2 cellular contexts compared by ENCODE assay signal in genomic region chr3:17742092-17742836, GRCh38.
TF ChIP-seq lines count a peak whose summit lies in the region.

A gene with protein sequence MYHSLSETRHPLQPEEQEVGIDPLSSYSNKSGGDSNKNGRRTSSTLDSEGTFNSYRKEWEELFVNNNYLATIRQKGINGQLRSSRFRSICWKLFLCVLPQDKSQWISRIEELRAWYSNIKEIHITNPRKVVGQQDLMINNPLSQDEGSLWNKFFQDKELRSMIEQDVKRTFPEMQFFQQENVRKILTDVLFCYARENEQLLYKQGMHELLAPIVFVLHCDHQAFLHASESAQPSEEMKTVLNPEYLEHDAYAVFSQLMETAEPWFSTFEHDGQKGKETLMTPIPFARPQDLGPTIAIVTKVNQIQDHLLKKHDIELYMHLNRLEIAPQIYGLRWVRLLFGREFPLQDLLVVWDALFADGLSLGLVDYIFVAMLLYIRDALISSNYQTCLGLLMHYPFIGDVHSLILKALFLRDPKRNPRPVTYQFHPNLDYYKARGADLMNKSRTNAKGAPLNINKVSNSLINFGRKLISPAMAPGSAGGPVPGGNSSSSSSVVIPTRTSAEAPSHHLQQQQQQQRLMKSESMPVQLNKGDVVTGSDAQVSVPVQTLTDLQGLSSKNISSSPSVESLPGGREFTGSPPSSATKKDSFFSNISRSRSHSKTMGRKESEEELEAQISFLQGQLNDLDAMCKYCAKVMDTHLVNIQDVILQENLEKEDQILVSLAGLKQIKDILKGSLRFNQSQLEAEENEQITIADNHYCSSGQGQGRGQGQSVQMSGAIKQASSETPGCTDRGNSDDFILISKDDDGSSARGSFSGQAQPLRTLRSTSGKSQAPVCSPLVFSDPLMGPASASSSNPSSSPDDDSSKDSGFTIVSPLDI (minus strand): TSS chr3:17742631. CDS start chr3:17508570, 234,061 bp downstream.

TF ChIP-seq in HCT116, 20 proteins besides CTCF, POLR2A, EP300 and RAD21 (continued from another document):
- TF ChIP-seq EZH2phosphoT487 (IDR thresholded peaks at IDR 0.05; ENCODE audit: borderline replicate concordance) (no peak), ZFX (IDR thresholded peaks at IDR 0.05) (peak; percentile 80), MAX (IDR thresholded peaks at IDR 0.05) (peak; percentile 95), EZH2 (IDR thresholded peaks at IDR 0.05) (no peak), FOSL1 (IDR thresholded peaks at IDR 0.05; ENCODE audit: low read depth) (no peak), ELF1 (IDR thresholded peaks at IDR 0.05; ENCODE audit: borderline replicate concordance, low read depth) (no peak; the same call in 1 of the 2 replicates), JUND (IDR thresholded peaks at IDR 0.05) (0 out of 2 replicates have a peak, but pooled peaks have one; percentile 17), SRF (IDR thresholded peaks at IDR 0.05; ENCODE audit: low read depth) (no peak), CBX3 (IDR thresholded peaks at IDR 0.05; ENCODE audit: low read depth) (no peak; the same call in 1 of the 2 replicates), ATF3 (IDR thresholded peaks at IDR 0.05) (no peak), ZNF274 (IDR thresholded peaks at IDR 0.05; ENCODE audit: low read depth, low read length) (no peak), SIN3A (IDR thresholded peaks at IDR 0.05; ENCODE audit: low read depth) (peak; percentile 65; the same call in 1 of the 2 replicates)
- TF ChIP-seq, protein P1, sequence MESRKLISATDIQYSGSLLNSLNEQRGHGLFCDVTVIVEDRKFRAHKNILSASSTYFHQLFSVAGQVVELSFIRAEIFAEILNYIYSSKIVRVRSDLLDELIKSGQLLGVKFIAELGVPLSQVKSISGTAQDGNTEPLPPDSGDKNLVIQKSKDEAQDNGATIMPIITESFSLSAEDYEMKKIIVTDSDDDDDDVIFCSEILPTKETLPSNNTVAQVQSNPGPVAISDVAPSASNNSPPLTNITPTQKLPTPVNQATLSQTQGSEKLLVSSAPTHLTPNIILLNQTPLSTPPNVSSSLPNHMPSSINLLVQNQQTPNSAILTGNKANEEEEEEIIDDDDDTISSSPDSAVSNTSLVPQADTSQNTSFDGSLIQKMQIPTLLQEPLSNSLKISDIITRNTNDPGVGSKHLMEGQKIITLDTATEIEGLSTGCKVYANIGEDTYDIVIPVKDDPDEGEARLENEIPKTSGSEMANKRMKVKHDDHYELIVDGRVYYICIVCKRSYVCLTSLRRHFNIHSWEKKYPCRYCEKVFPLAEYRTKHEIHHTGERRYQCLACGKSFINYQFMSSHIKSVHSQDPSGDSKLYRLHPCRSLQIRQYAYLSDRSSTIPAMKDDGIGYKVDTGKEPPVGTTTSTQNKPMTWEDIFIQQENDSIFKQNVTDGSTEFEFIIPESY (IDR thresholded peaks at IDR 0.05; ENCODE audit: extremely low read depth, insufficient replicate concordance, low read length) = peak; percentile 92

TF ChIP-seq in SK-N-SH, 30 proteins besides CTCF, POLR2A, EP300 and RAD21 (continued from another document):
- TF ChIP-seq REST (IDR thresholded peaks at IDR 0.05; ENCODE audit: low read depth, low read length) = 0 out of 2 replicates have a peak, but pooled peaks have one; percentile 60
- TF ChIP-seq, protein P1 (IDR thresholded peaks at IDR 0.05; ENCODE audit: borderline replicate concordance, low read depth) = peak; percentile 3
- TF ChIP-seq RFX5 (IDR thresholded peaks at IDR 0.05; ENCODE audit: low read length) = no peak
- no peak for TF ChIP-seq NFIC (IDR thresholded peaks at IDR 0.05; ENCODE audit: borderline replicate concordance)
- TF ChIP-seq, protein P2, sequence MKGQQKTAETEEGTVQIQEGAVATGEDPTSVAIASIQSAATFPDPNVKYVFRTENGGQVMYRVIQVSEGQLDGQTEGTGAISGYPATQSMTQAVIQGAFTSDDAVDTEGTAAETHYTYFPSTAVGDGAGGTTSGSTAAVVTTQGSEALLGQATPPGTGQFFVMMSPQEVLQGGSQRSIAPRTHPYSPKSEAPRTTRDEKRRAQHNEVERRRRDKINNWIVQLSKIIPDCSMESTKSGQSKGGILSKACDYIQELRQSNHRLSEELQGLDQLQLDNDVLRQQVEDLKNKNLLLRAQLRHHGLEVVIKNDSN (IDR thresholded peaks at IDR 0.05; ENCODE audit: borderline replicate concordance, low read depth) = peak; percentile 96
- no peak; the same call in 1 of the 2 replicates for TF ChIP-seq TCF12 (IDR thresholded peaks at IDR 0.05)
- TF ChIP-seq MXI1 (IDR thresholded peaks at IDR 0.05; ENCODE audit: low read depth, low read length) = peak; percentile 52
- peak; percentile 14; the same call in 1 of the 2 replicates for TF ChIP-seq SMC3 (IDR thresholded peaks at IDR 0.05; ENCODE audit: low read depth, low read length)
- TF ChIP-seq RXRA (IDR thresholded peaks at IDR 0.05; ENCODE audit: borderline replicate concordance, low read depth) = peak; percentile 49; the same call in 1 of the 2 replicates
- peak; percentile 97 for TF ChIP-seq CHD2 (IDR thresholded peaks at IDR 0.05; ENCODE audit: low read length, partially characterized antibody)
- peak; percentile 61 for TF ChIP-seq POLR2AphosphoS5 (IDR thresholded peaks at IDR 0.05; ENCODE audit: low read depth, low read length)
- TF ChIP-seq EZH2phosphoT487 (IDR thresholded peaks at IDR 0.05; ENCODE audit: borderline replicate concordance, low read depth) = no peak
- peak; percentile 2; the same call in 1 of the 2 replicates for TF ChIP-seq RCOR1 (IDR thresholded peaks at IDR 0.05; ENCODE audit: low read length)
- no peak for TF ChIP-seq FOSL2 (IDR thresholded peaks at IDR 0.05; ENCODE audit: borderline replicate concordance, low read depth)
- peak; percentile 63; the same call in 1 of the 2 replicates for TF ChIP-seq TAF1 (IDR thresholded peaks at IDR 0.05; ENCODE audit: borderline replicate concordance, low read depth, low read length)
- TF ChIP-seq MAX (IDR thresholded peaks at IDR 0.05; ENCODE audit: low read depth) = peak; percentile 78
- peak; percentile 95 for TF ChIP-seq NRF1 (IDR thresholded peaks at IDR 0.05; ENCODE audit: low read depth, low read length)
